5 cellular contexts compared by ENCODE assay signal in the genomic region with DNA sequence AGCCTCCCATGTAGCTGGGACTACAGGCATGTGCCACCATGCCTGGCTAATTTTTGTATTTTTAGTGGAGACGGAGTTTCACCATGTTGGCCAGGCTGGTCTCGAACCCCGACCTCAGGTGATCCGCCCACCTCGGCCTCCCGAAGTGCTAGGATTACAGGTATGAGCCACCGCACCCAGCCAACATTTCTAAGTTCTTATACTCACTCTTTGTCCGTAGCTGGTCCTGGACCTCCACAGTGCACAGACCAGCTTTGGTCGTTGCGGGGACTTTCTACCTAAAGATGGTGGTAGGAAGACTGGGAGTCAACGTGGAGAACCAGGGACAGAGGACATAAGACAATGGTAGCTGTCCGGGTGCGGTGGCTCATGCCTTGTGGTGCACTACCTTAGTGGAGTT. TPM values are rescaled to one million over a fixed set of nuclear protein-coding genes. Genes with fewer than 3 reads are reported as not detected.
"Had no signal": no experiment of that assay in that cellular context is flagged by ENCODE, and none has a peak within 500 bp of the region (broad histone marks: within the 10 kb centered on the region; RNA-seq: fewer than 3 reads in every experiment).

No MANE protein-coding gene starts in this region.

RNA-seq across cellular contexts. Expression of a gene that starts 13.4 kb away (rescaled TPM):
- total RNA-seq: Right ventricle myocardium superior, RPMI7951, SJCRH30, SJSA1, SK-MEL-5 had no signal
